In the genomic region with DNA sequence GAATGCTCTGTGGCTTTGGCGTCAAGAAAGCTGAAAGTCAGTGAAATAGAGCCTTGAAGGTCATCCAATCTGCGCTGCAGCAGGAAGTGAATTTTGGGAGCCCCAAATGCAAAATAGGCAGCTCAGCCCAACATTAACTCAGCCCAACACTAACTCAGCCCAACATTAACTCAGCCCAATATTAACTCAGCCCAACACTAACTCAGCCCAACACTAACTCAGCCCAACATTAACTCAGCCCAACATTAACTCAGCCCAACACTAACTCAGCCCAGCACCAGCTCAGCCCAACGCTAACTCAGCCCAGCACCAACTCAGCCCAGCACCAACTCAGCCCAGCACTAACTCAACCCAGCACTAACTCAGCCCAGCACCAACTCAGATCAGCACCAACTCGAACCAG, we compare ENCODE assay signal across 17 cellular contexts.
DNase-seq lines count a peak whose midpoint lies in the region; ATAC-seq and TF ChIP-seq lines count a peak whose summit lies in the region.
"Had no signal": no experiment of that assay in that cellular context is flagged by ENCODE, and none has a peak within 500 bp of the region (broad histone marks: within the 10 kb centered on the region; RNA-seq: fewer than 3 reads in every experiment).

No MANE protein-coding gene starts in this region.

- H3K27me3 ChIP-seq in cardiac muscle cell, result no peaks in the 10 kb centered on the region
- H3K27me3 ChIP-seq in heart right ventricle, result no peaks in the 10 kb centered on the region
- no peaks in the 10 kb centered on the region for H3K27me3 ChIP-seq in thyroid gland
- H3K27me3 ChIP-seq in effector memory CD4-positive, alpha-beta T cell (replicated peaks; ENCODE audit: control insufficient read depth, insufficient read depth, low read length, poor library complexity, severe bottlenecking), result no peaks in the 10 kb centered on the region
- H3K27me3 ChIP-seq: Peyer's patch had no signal

- TF ChIP-seq POLR2A in thyroid gland (IDR thresholded peaks at IDR 0.05), result no peak

- WGBS in heart right ventricle, 2 donors, result 63% methylated on average over 4 of the region's 4 CpGs
- WGBS in thyroid gland, 2 donors, result 69 to 75% methylated on average over 4 of the region's 4 CpGs

- ATAC-seq in left cardiac atrium (no peak), heart right ventricle (peak in 2 of 8 donors; percentile 3 to 30), GM21515 (IDR thresholded peaks at IDR 0.05; ENCODE audit: unreplicated experiment) (no peak)
- ATAC-seq: T-cell had no signal

- no peaks in the 10 kb centered on the region for H3K36me3 ChIP-seq in cardiac muscle cell
- peaks cover 0 to 6% (median 0%) of the 10 kb centered on the region in 9 donors for H3K36me3 ChIP-seq in heart right ventricle
- no peaks in the 10 kb centered on the region for H3K36me3 ChIP-seq in thyroid gland
- no peaks in the 10 kb centered on the region for H3K36me3 ChIP-seq in effector memory CD4-positive, alpha-beta T cell (ENCODE audit: control insufficient read depth, insufficient read depth, low read length)
- H3K36me3 ChIP-seq: Peyer's patch had no signal

- H3K4me1 ChIP-seq in cardiac muscle cell (ENCODE audit: low read depth) (peaks cover 36% of the 10 kb centered on the region), heart right ventricle (peaks cover 11 to 96% (median 75%) of the 10 kb centered on the region in 9 donors), thyroid gland (peaks cover 62 to 72% of the 10 kb centered on the region in 2 donors)
- no peaks in the 10 kb centered on the region for H3K4me1 ChIP-seq in effector memory CD4-positive, alpha-beta T cell (ENCODE audit: control insufficient read depth, insufficient read depth, low read length, poor library complexity, severe bottlenecking)
- H3K4me1 ChIP-seq: Peyer's patch had no signal

- peak in 1 of 2 donors; percentile 22 for DNase-seq in cardiac muscle cell (ENCODE audit: low read depth in 1 of 2, low spot score in 1 of 2)
- no peak for DNase-seq in left cardiac atrium
- peak; percentile 27 for DNase-seq in RPMI7951 (ENCODE audit: low read depth)
- no peak for DNase-seq in heart right ventricle
- no peak for DNase-seq in thyroid gland
- DNase-seq in UCSD-AML1 (lab: John Stamatoyannopoulos, UW; ENCODE audit: unreplicated experiment), result no peak
- no peak for DNase-seq in effector memory CD4-positive, alpha-beta T cell
- DNase-seq: activated naive CD8-positive, alpha-beta T cell treated with anti-CD3 and anti-CD28 coated beads for 36 hours; COR-L47; GOT3; KBM-7; midbrain; NCI-H446 treated with DMSO at 0.1 percent for 48 hours; occipital lobe; Peyer's patch; T-cell had no signal

- H3K9me3 ChIP-seq in cardiac muscle cell (ENCODE audit: low read depth), result no peaks in the 10 kb centered on the region
- H3K9me3 ChIP-seq in heart right ventricle, result no peaks in the 10 kb centered on the region
- H3K9me3 ChIP-seq in thyroid gland, result no peaks in the 10 kb centered on the region
- no peaks in the 10 kb centered on the region for H3K9me3 ChIP-seq in effector memory CD4-positive, alpha-beta T cell (ENCODE audit: control insufficient read depth, low read length)
- H3K9me3 ChIP-seq: Peyer's patch had no signal

- intact Hi-C loops in left cardiac atrium (cut with DNase I), result no loop called here
- intact Hi-C loops in heart right ventricle (cut with DNase I), result no loop called here
- intact Hi-C loops in thyroid gland (cut with DNase I), result no loop called here

- H3K27ac ChIP-seq in cardiac muscle cell (peak overlapping the region; percentile 15), heart right ventricle (peak overlapping the region in 7 of 10 donors; percentile 8 to 46 (median 21)), thyroid gland (peak overlapping the region in 2 of 3 donors; percentile 6 to 77)
- H3K27ac ChIP-seq in effector memory CD4-positive, alpha-beta T cell (ENCODE audit: insufficient read depth, low read length, poor library complexity, severe bottlenecking), result no peak overlapping the region
- H3K27ac ChIP-seq: Peyer's patch had no signal

- TF ChIP-seq CTCF in cardiac muscle cell (IDR thresholded peaks at IDR 0.05; ENCODE audit: low read depth, low read length) (no peak), heart right ventricle (IDR thresholded peaks at IDR 0.05) (no peak), thyroid gland (IDR thresholded peaks at IDR 0.05) (no peak)

- H3K4me3 ChIP-seq in cardiac muscle cell (no peak overlapping the region), heart right ventricle (no peak overlapping the region), thyroid gland (replicated peaks in 1 of 3) (no peak overlapping the region)
- H3K4me3 ChIP-seq in effector memory CD4-positive, alpha-beta T cell (ENCODE audit: insufficient read depth, low read depth, low read length, poor library complexity, severe bottlenecking), result no peak overlapping the region
- H3K4me3 ChIP-seq: Peyer's patch had no signal
